In the genomic region with DNA sequence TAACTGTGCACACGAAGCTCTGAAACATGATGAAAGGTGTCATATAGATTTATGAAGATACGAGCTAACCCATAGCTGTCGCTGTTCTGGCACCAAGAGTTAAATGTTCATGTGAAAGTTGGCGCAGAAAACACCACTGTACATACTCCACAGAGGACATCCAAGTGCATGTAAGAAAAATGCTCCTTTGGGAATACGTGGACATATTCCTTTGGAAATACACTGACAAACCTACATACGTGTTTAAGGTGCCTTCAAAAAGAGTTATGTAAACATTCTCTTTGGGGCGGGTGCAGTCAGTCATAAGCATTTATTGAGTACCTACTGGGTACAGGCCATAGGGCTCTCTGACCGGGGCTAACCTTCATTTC, we compare ENCODE assay signal across 8 cellular contexts. TPM values are rescaled to one million over a fixed set of nuclear protein-coding genes. Genes with fewer than 3 reads are reported as not detected.
DNase-seq lines count a peak whose midpoint lies in the region; ATAC-seq and TF ChIP-seq lines count a peak whose summit lies in the region.

No MANE protein-coding gene starts in this region.

- peak overlapping the region; percentile 49 for H3K4ac ChIP-seq in mesendoderm (ENCODE audit: low read depth, low read length)

- POLR2A ChIA-PET in AG04449 (lab: Yijun Ruan, JAX), result no interaction called here

- H3K56ac ChIP-seq in mesendoderm (ENCODE audit: low read length), result peak overlapping the region; percentile 94

- no peak overlapping the region for H2BK15ac ChIP-seq in mesendoderm (replicated peaks; ENCODE audit: low read depth)

- CTCF ChIA-PET in AG04449 (lab: Yijun Ruan, JAX), result interaction anchor here (1.1 to 1.5 kb wide), 2 partner anchors 9 to 268 kb away, joined by 3 to 6 read pairs; no protein-coding TSS in a partner anchor

- H3K4me1 ChIP-seq in OCI-LY3 (ENCODE audit: low read length) (peaks cover 36% of the 10 kb centered on the region), mesendoderm (ENCODE audit: control insufficient read depth, low read depth, low read length) (peaks cover 2% of the 10 kb centered on the region)

- H4K20me1 ChIP-seq in OCI-LY3 (ENCODE audit: insufficient read depth, low read length), result peaks cover 6% of the 10 kb centered on the region

- H3K9ac ChIP-seq in OCI-LY3 (ENCODE audit: low read length), result peak overlapping the region; percentile 93
- H3K9ac ChIP-seq in mesendoderm (ENCODE audit: low read length), result peak overlapping the region; percentile 86

- H3K4me2 ChIP-seq in OCI-LY3 (ENCODE audit: low read length) (peak overlapping the region; percentile 97), mesendoderm (ENCODE audit: low read length) (peak overlapping the region; percentile 81)

- no peak overlapping the region for H4K5ac ChIP-seq in mesendoderm (ENCODE audit: low read length)

- TF ChIP-seq CTCF in AG04449 (IDR thresholded peaks at IDR 0.05; ENCODE audit: insufficient read depth, low read length, missing control alignments) (no peak), GM20000 (IDR thresholded peaks at IDR 0.05; ENCODE audit: extremely low read depth, missing control alignments) (no peak), OCI-LY3 (IDR thresholded peaks at IDR 0.05; ENCODE audit: low read depth, low read length) (peak; percentile 37; the same call in 1 of the 2 replicates), choroid plexus epithelial cell (conservative IDR thresholded peaks at IDR 0.05; ENCODE audit: low read depth, low read length) (no peak)

- H3K79me2 ChIP-seq in OCI-LY3 (ENCODE audit: low read length) (peaks cover 41% of the 10 kb centered on the region), mesendoderm (ENCODE audit: control insufficient read depth, insufficient read depth, low read length) (peaks cover 21% of the 10 kb centered on the region)

- no peak for ATAC-seq in GM21737 (IDR thresholded peaks at IDR 0.05; ENCODE audit: unreplicated experiment)

- H3K27me3 ChIP-seq in OCI-LY3 (ENCODE audit: low read depth, low read length), result peaks cover 12% of the 10 kb centered on the region
- no peaks in the 10 kb centered on the region for H3K27me3 ChIP-seq in mesendoderm (ENCODE audit: insufficient read depth, low read length, poor library complexity)

- H3K9me3 ChIP-seq in OCI-LY3 (ENCODE audit: insufficient read depth, low read length), result no peaks in the 10 kb centered on the region

- no peak overlapping the region for H2BK5ac ChIP-seq in mesendoderm (ENCODE audit: low read length)

- peak overlapping the region; percentile 70 for H3K23ac ChIP-seq in mesendoderm (ENCODE audit: low read length)

- H2AK5ac ChIP-seq in mesendoderm (ENCODE audit: low read length), result peak overlapping the region; percentile 35

- DNase-seq in AG04449 (ENCODE audit: low read depth, low spot score) (no peak), GM20000 (ENCODE audit: low spot score) (peak; percentile 51), choroid plexus epithelial cell (ENCODE audit: low read depth) (peak; percentile 52), mesendoderm (no peak), GDM1 (lab: John Stamatoyannopoulos, UW) (no peak), germinal center (ENCODE audit: low spot score) (no peak)

- H3K27ac ChIP-seq in OCI-LY3 (ENCODE audit: low read length) (peak overlapping the region; percentile 96), mesendoderm (ENCODE audit: low read depth, low read length) (peak overlapping the region; percentile 96)

- H3K4me3 ChIP-seq in AG04449 (ENCODE audit: low read depth, low read length), result peak overlapping the region; percentile 63
- peak overlapping the region; percentile 93 for H3K4me3 ChIP-seq in OCI-LY3 (ENCODE audit: low read length)
- H3K4me3 ChIP-seq in choroid plexus epithelial cell (ENCODE audit: low read depth, low read length), result peak overlapping the region; percentile 76
- H3K4me3 ChIP-seq in mesendoderm (ENCODE audit: low read length), result peak overlapping the region; percentile 68

- no peak overlapping the region for H2BK120ac ChIP-seq in mesendoderm (ENCODE audit: low read depth, low read length)

- no peak overlapping the region for H4K8ac ChIP-seq in mesendoderm (ENCODE audit: low read depth, low read length)

- H3K36me3 ChIP-seq in OCI-LY3 (replicated peaks; ENCODE audit: low read depth, low read length), result no peaks in the 10 kb centered on the region
- no peaks in the 10 kb centered on the region for H3K36me3 ChIP-seq in mesendoderm (ENCODE audit: control insufficient read depth, insufficient read depth, low read length)

- H3K18ac ChIP-seq in mesendoderm (ENCODE audit: low read length), result peak overlapping the region; percentile 57

- H3K79me1 ChIP-seq in mesendoderm (ENCODE audit: low read length), result peaks cover 2% of the 10 kb centered on the region

- 0 out of 2 replicates have a peak overlapping the region, but pooled peaks have one; percentile 56 for H2AFZ ChIP-seq in OCI-LY3 (ENCODE audit: low read depth, low read length)

- no CpG with 5 or more reads among the region's 8 CpGs for WGBS in mesendoderm (ENCODE audit: extremely low coverage, insufficient coverage, low lambda C conversion rate)

RNA-seq across cellular contexts. Expression of gene ARID1B, which starts 0.7 kb away (rescaled TPM):
- 43.9 TPM for polyA plus RNA-seq in mesendoderm (2013, experiment 1 of 2)
- 42.1 TPM for polyA plus RNA-seq in mesendoderm (2013, experiment 2 of 2)

Comparison
In these comparisons a context has a peak if more than half of its experiments do, and no peak if none do; other contexts are left out.
1. DNase-seq: peak in GM20000 (single experiment) and choroid plexus epithelial cell (single experiment); none in AG04449 (single experiment), mesendoderm (single experiment), GDM1 (single experiment) and germinal center (single experiment).
2. Peak in every context shown above with its lines, with median percentiles within 50 percentile points of each other: H3K4me3 ChIP-seq.